Comparison of ENCODE assay signal across 28 cellular contexts in genomic region chr5:161513952-161514351, GRCh38.
"Had no signal": no experiment of that assay in that cellular context is flagged by ENCODE, and none has a peak within 500 bp of the region (broad histone marks: within the 10 kb centered on the region; RNA-seq: fewer than 3 reads in every experiment).

No MANE protein-coding gene starts in this region.

- H3K27ac ChIP-seq: heart right ventricle, hepatocyte, left lung, pancreas, prostate gland, skin epidermis, stomach, suprapubic skin, thoracic aorta, tibial artery, upper lobe of right lung had no signal

- DNase-seq: heart right ventricle; kidney; left colon; left lung; mesendoderm; mucosa of descending colon; naive thymus-derived CD4-positive, alpha-beta T cell; pancreas; retina; right cardiac atrium; stimulated activated CD4-positive, alpha-beta T cell treated with anti-CD3 and anti-CD28 coated beads, Interleukin-12 subunit alpha, Interleukin-12 subunit beta, amount 100 ng/mL, for 4 hours; stimulated activated CD4-positive, alpha-beta T cell treated with anti-CD3 and anti-CD28 coated beads, Interleukin-15, amount 100 ng/mL, for 24 hours; stimulated activated CD4-positive, alpha-beta T cell treated with anti-CD3 and anti-CD28 coated beads, Interleukin-2, amount 100 ng/mL, for 24 hours; stimulated activated CD4-positive, alpha-beta T cell treated with anti-CD3 and anti-CD28 coated beads, Interleukin-4, amount 100 ng/mL, for 1 hour; stimulated activated naive B cell treated with anti-CD40 and anti-IgM and Interleukin-4, amounts not matched to agents 10 μg/mL and 1 μg/mL and 100 μg/mL, for 72 hours; stimulated activated naive CD8-positive, alpha-beta T cell treated with anti-CD3 and anti-CD28 coated beads, Interleukin-15, Interleukin-2, amounts not matched to agents 100 U/mL and 50 U/mL, for 24 hours; stomach; tibial artery; trophoblast cell; upper lobe of right lung had no signal

- H3K4me3 ChIP-seq: heart right ventricle, hepatocyte, left lung, lung, mucosa of descending colon, pancreas, prostate gland, skin epidermis, stomach, suprapubic skin, thoracic aorta, tibial artery, upper lobe of right lung had no signal

- ATAC-seq: heart right ventricle; left colon; left lung; mucosa of descending colon; naive thymus-derived CD4-positive, alpha-beta T cell; natural killer cell treated with Interleukin-12 subunit alpha and Interleukin-12 subunit beta and Interleukin-15 and Interleukin-18, amount 100 ng/mL, for 72 hours; pancreas; right cardiac atrium; sciatic nerve; stimulated activated naive B cell treated with anti-CD40 and anti-IgM and Interleukin-4, amounts not matched to agents 10 μg/mL and 1 μg/mL and 100 μg/mL, for 72 hours; stimulated activated naive CD8-positive, alpha-beta T cell treated with anti-CD3 and anti-CD28 coated beads, Interleukin-15, Interleukin-2, amounts not matched to agents 100 U/mL and 50 U/mL, for 24 hours; upper lobe of right lung had no signal
